Comparison of ENCODE assay signal across 12 cellular contexts in the genomic region with DNA sequence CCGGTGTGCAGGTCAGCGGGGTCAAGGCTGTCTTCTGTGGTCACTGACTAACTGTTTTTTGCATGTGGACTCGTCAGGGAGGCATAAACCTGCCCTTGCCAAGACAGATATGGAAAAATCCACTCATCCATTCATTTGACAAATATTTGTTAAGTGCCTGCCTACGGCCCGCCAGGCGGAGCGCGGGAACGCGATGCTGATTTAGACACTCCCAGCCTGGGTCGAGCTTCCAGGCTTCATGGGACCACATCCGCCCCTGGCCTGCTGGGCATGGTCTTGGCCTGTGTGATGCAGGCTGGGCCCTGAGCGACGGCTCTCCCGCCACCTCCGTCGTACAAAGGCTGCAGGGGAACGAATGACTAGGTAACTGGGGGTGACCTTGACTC. TPM values are rescaled to one million over a fixed set of nuclear protein-coding genes. Genes with fewer than 3 reads are reported as not detected.
A peak's percentile ranks its signal among the peaks of the same experiment; 100 is the strongest.
DNase-seq lines count a peak whose midpoint lies in the region; ATAC-seq, FAIRE-seq and TF ChIP-seq lines count a peak whose summit lies in the region.
"Had no signal": no experiment of that assay in that cellular context is flagged by ENCODE, and none has a peak within 500 bp of the region (broad histone marks: within the 10 kb centered on the region; RNA-seq: fewer than 3 reads in every experiment).

No MANE protein-coding gene starts in this region.

- peaks cover 22% of the 10 kb centered on the region for H3K4me1 ChIP-seq in PC-3 (ENCODE audit: insufficient read depth, low read length)
- H3K4me1 ChIP-seq in pancreas = peaks cover 4 to 11% (median 8%) of the 10 kb centered on the region in 3 donors
- H3K4me1 ChIP-seq: foreskin keratinocyte had no signal

- no peak overlapping the region for H3K9ac ChIP-seq in PC-3 (ENCODE audit: low read length)

- H3F3A ChIP-seq in PC-3 (ENCODE audit: low read length, unreplicated experiment) = no peaks in the 10 kb centered on the region

- TF ChIP-seq POLR2A in lower leg skin (IDR thresholded peaks at IDR 0.05) = no peak

- intact Hi-C loops in PC-3 (cut with micrococcal nuclease) (no loop called here), pancreas (cut with DNase I) (no loop called here), head of caudate nucleus (cut with DNase I) (no loop called here), lower leg skin (cut with DNase I; ENCODE audit: low total_unique reads) (no loop called here)

- POLR2A ChIA-PET in PC-3 (lab: Charles Lee; ENCODE audit: unreplicated experiment) = interaction anchor here (0.6 kb wide), 1 partner anchor 68 kb away, joined by 4 read pairs; no protein-coding TSS in a partner anchor

- CTCF ChIA-PET in PC-3 (lab: Charles Lee) = no interaction called here

- no peaks in the 10 kb centered on the region for H3K27me3 ChIP-seq in PC-3 (ENCODE audit: low read length)
- H3K27me3 ChIP-seq in pancreas = no peaks in the 10 kb centered on the region

- DNase-seq in EL (peak; percentile 95), PC-3 (peak; percentile 85), fibroblast of peridontal ligament (ENCODE audit: extremely low read depth) (peak; percentile 84), pancreas (peak in 2 of 6 donors; percentile 44 to 81), head of caudate nucleus (no peak), amygdala (lab: John Stamatoyannopoulos, UW) (no peak), DMS 273 (lab: John Stamatoyannopoulos, UW; ENCODE audit: unreplicated experiment) (no peak), lower leg skin (ENCODE audit: low spot score in 2 of 2) (no peak)
- DNase-seq: activated naive CD4-positive, alpha-beta T cell treated with anti-CD3 and anti-CD28 coated beads, Interleukin-2, amount 50 U/mL, for 16 hours; foreskin keratinocyte; NCI-H345 had no signal

- 0 out of 2 replicates have a peak overlapping the region, but pooled peaks have one; percentile 6 for H2AFZ ChIP-seq in PC-3 (ENCODE audit: low read length)

- H4K20me1 ChIP-seq in PC-3 (ENCODE audit: low read length) = no peaks in the 10 kb centered on the region

- peak; percentile 83 for ATAC-seq in PC-3
- peak; percentile 25 to 63 (median 47) for ATAC-seq in pancreas
- ATAC-seq: foreskin keratinocyte had no signal

- peak overlapping the region; percentile 11; the same call in 1 of the 2 replicates for H3K27ac ChIP-seq in PC-3 (ENCODE audit: low read length)
- no peak overlapping the region for H3K27ac ChIP-seq in pancreas
- H3K27ac ChIP-seq: foreskin keratinocyte had no signal

- no peak for FAIRE-seq in pancreas (lab: Jason Lieb, UNC)
- FAIRE-seq: TTC549 had no signal

- no TSS peak for BruUV-seq in PC-3 (replicated peaks; lab: Mats Ljungman, UMichigan)

- no peaks in the 10 kb centered on the region for H3K9me2 ChIP-seq in PC-3 (replicated peaks; ENCODE audit: low read length)

- H3K9me3 ChIP-seq in PC-3 (ENCODE audit: low read length) (0 out of 2 replicates have a peak, but pooled peaks cover 5% of the 10 kb centered on the region), pancreas (no peaks in the 10 kb centered on the region)

- no peaks in the 10 kb centered on the region for H3K79me2 ChIP-seq in PC-3 (ENCODE audit: low read length)

- H3K4me3 ChIP-seq in PC-3 (ENCODE audit: low read length) (no peak overlapping the region), pancreas (no peak overlapping the region), lower leg skin (ENCODE audit: low read depth, poor library complexity, severe bottlenecking) (no peak overlapping the region)

- WGBS in pancreas, 2 donors = 19 to 28% methylated on average over 18 of the region's 18 CpGs
- 50 to 51% methylated on average over 15 to 18 of the region's 18 CpGs for WGBS in lower leg skin, 2 donors

- TF ChIP-seq CTCF in PC-3 (conservative IDR thresholded peaks at IDR 0.05; ENCODE audit: low read depth, low read length) (no peak), pancreas (IDR thresholded peaks at IDR 0.05) (no peak), lower leg skin (IDR thresholded peaks at IDR 0.05) (no peak)

- H3K36me3 ChIP-seq in PC-3 (ENCODE audit: low read depth, low read length) = no peaks in the 10 kb centered on the region
- no peaks in the 10 kb centered on the region for H3K36me3 ChIP-seq in pancreas

- no peak overlapping the region for H3K4me2 ChIP-seq in PC-3 (ENCODE audit: low read length)

RNA-seq across cellular contexts. Expression of a gene that starts 18.1 kb away (rescaled TPM):
- not detected in 2 replicates for total RNA-seq in PC-3 (2014; rRNA removed)
- not detected for total RNA-seq in pancreas
- not detected for polyA plus RNA-seq in pancreas
- not detected for total RNA-seq in lower leg skin
- total RNA-seq: foreskin keratinocyte had no signal
- polyA plus RNA-seq: foreskin keratinocyte had no signal

RNA-seq across cellular contexts. Expression of a gene that starts 27.7 kb away (rescaled TPM):
- 20.5 and 21.7 TPM in 2 replicates for total RNA-seq in PC-3 (2014; rRNA removed)
- total RNA-seq in pancreas = 1 to 10 TPM; 1.1 to 6.3 (median 2.7) TPM
- 1 to 10 TPM; 5.9 to 6.7 TPM for polyA plus RNA-seq in pancreas
- 1 to 10 TPM in 1 of 4 donors, under 1 TPM in 1, not detected in 2; 0.54 to 1.0 TPM for total RNA-seq in lower leg skin

RNA-seq across cellular contexts. Expression of a gene that starts 27.9 kb away (rescaled TPM):
- not detected in 2 replicates for total RNA-seq in PC-3 (2014; rRNA removed)
- 1 to 10 TPM; 1.5 to 5.5 (median 2.6) TPM for total RNA-seq in pancreas
- polyA plus RNA-seq in pancreas = 10 to 100 TPM in 1 of 2 donors, 1 to 10 TPM in 1; 9.0 to 12.9 TPM
- total RNA-seq in lower leg skin = 1 to 10 TPM in 1 of 4 donors, under 1 TPM in 2, not detected in 1; 0.08 to 1.5 (median 0.32) TPM
- total RNA-seq: foreskin keratinocyte had no signal
- polyA plus RNA-seq: foreskin keratinocyte had no signal

RNA-seq across cellular contexts. Expression of a gene that starts 46.9 kb away (rescaled TPM):
- total RNA-seq in PC-3 (2014; rRNA removed) (7.5 and 10.0 TPM in 2 replicates), pancreas (10 to 100 TPM; 15.6 to 24.4 (median 17.2) TPM), lower leg skin (10 to 100 TPM in 1 of 4 donors, 1 to 10 TPM in 3; 4.1 to 10.6 (median 8.0) TPM)
- 10 to 100 TPM; 25.0 to 26.2 TPM for polyA plus RNA-seq in pancreas

Comparison
In these comparisons a context has a peak if more than half of its experiments do, and no peak if none do; other contexts are left out.
1. DNase-seq: peak in EL (single experiment), PC-3 (single experiment) and fibroblast of peridontal ligament (single experiment); none in head of caudate nucleus (0 of 42), amygdala (0 of 56), DMS 273 (single experiment) and lower leg skin (0 of 2).